In the genomic region with DNA sequence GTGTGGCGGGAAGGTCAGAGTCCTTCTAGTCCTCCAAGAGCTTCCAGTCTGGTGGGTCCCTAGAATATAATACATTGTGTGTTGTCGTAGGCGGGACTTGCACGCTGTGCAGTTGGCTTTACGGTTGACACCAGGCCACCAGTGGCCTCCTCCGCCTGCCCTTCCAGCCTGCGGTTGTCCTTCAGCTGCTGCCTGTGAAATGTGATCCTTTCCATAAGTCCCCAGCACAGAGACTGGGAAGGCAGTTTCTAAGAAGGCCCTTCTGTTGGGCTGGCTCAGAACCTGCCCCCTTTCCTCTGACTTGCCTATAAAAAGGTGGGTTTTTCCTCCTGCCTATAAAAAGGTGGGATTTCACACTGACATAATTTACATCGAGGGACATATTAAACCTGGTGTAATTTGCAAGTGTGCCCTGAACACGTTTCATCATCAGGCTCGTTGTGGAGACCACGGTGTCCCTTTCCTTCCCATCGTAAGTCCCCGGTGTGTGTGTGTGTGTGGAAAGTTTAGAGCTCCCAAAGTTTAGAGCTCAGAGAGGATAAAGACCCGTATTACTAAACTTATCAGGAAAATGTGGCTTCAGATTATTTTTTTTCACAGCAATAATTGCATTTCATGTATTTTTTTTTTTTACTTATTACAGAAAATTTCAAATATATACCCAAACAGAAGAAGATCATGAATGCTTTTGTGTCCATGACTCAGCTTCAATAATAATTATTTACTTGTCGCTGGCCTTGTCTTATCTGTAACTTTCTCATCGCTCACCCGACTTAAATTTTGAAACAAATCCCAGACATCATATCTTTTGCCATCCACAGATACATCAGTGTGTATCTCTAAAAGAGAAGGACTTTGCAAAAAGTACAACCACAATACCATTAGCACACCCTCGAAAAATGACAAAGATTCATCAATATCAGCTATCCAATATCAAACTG, we compare ENCODE assay signal across 14 cellular contexts. TPM values are rescaled to one million over a fixed set of nuclear protein-coding genes. Genes with fewer than 3 reads are reported as not detected.
DNase-seq lines count a peak whose midpoint lies in the region; ATAC-seq and TF ChIP-seq lines count a peak whose summit lies in the region.
"Had no signal": no experiment of that assay in that cellular context is flagged by ENCODE, and none has a peak within 500 bp of the region (broad histone marks: within the 10 kb centered on the region; RNA-seq: fewer than 3 reads in every experiment).

No MANE protein-coding gene starts in this region.

- peaks cover 3% of the 10 kb centered on the region for H3K4me1 ChIP-seq in mucosa of descending colon (ENCODE audit: low read depth)
- peaks cover 0 to 30% (median 14%) of the 10 kb centered on the region in 3 donors for H3K4me1 ChIP-seq in esophagus squamous epithelium

- ATAC-seq in Right ventricle myocardium superior (ENCODE audit: poor library complexity) (peak; percentile 78), mucosa of descending colon (no peak), GM18873 (IDR thresholded peaks at IDR 0.05; ENCODE audit: low FRiP score, unreplicated experiment) (no peak)
- ATAC-seq: GM12878 had no signal

- H3K27me3 ChIP-seq in esophagus squamous epithelium: no peaks in the 10 kb centered on the region

- TF ChIP-seq POLR2A in esophagus squamous epithelium (IDR thresholded peaks at IDR 0.05): no peak

- no peak overlapping the region for H3K4me3 Mint-ChIP-seq in progenitor cell of endocrine pancreas (ENCODE audit: low read depth)

- H3K27me3 Mint-ChIP-seq in progenitor cell of endocrine pancreas: no peaks in the 10 kb centered on the region

- H3K27ac Mint-ChIP-seq in progenitor cell of endocrine pancreas: peak overlapping the region; percentile 52

- 79 to 88% methylated on average over 15 to 18 of the region's 18 CpGs for WGBS in esophagus squamous epithelium, 2 donors

- H3K36me3 ChIP-seq in mucosa of descending colon (ENCODE audit: low read depth) (no peaks in the 10 kb centered on the region), esophagus squamous epithelium (no peaks in the 10 kb centered on the region)
- H3K36me3 ChIP-seq: thoracic aorta had no signal

- peaks cover 35% of the 10 kb centered on the region for H3K4me1 Mint-ChIP-seq in progenitor cell of endocrine pancreas (ENCODE audit: low read depth)

- peak; percentile 46 for DNase-seq in NCI-H2171 treated with DMSO at 0.1 percent for 48 hours (lab: John Stamatoyannopoulos, UW)
- no peak for DNase-seq in NCI-H2171 (lab: John Stamatoyannopoulos, UW)
- DNase-seq in NCI-H526 (lab: John Stamatoyannopoulos, UW): peak; percentile 93 to 97
- peak; percentile 57 for DNase-seq in Right ventricle myocardium superior
- no peak for DNase-seq in progenitor cell of endocrine pancreas (ENCODE audit: low spot score, unreplicated experiment)
- no peak for DNase-seq in mucosa of descending colon
- no peak for DNase-seq in esophagus squamous epithelium (lab: John Stamatoyannopoulos, UW)
- DNase-seq: 8988T; activated CD4-positive, CD25-positive, alpha-beta regulatory T cell; activated T-cell treated with anti-CD3 and anti-CD28 coated beads, Interleukin-2, amount 50 U/mL, for 48 hours; NCI-H146 had no signal

- peaks cover 3% of the 10 kb centered on the region for H3K36me3 Mint-ChIP-seq in progenitor cell of endocrine pancreas (ENCODE audit: insufficient read depth)

- intact Hi-C loops in Right ventricle myocardium superior (cut with DNase I): no loop called here
- intact Hi-C loops in mucosa of descending colon (cut with DNase I, micrococcal nuclease): no loop called here
- intact Hi-C loops in esophagus squamous epithelium (cut with DNase I): no loop called here

- H3K27ac ChIP-seq in esophagus squamous epithelium: no peak overlapping the region
- H3K27ac ChIP-seq: thoracic aorta had no signal

- no peaks in the 10 kb centered on the region for H3K9me3 Mint-ChIP-seq in progenitor cell of endocrine pancreas (ENCODE audit: low read depth)

- TF ChIP-seq CTCF in progenitor cell of endocrine pancreas (IDR thresholded peaks at IDR 0.05; ENCODE audit: unreplicated experiment) (no peak), mucosa of descending colon (IDR thresholded peaks at IDR 0.05) (no peak), esophagus squamous epithelium (IDR thresholded peaks at IDR 0.05) (no peak)

- H3K9me3 ChIP-seq in mucosa of descending colon (no peaks in the 10 kb centered on the region), esophagus squamous epithelium (no peaks in the 10 kb centered on the region)
- H3K9me3 ChIP-seq: thoracic aorta had no signal

- H3K4me3 ChIP-seq in mucosa of descending colon (no peak overlapping the region), esophagus squamous epithelium (no peak overlapping the region)
- H3K4me3 ChIP-seq: GM12878, thoracic aorta had no signal

RNA-seq across cellular contexts. Expression of gene CUX1, which starts 45.1 kb away (rescaled TPM):
- total RNA-seq in Right ventricle myocardium superior: 97.4 TPM
- 98.4 and 103 TPM in 2 replicates for total RNA-seq in progenitor cell of endocrine pancreas
- total RNA-seq in mucosa of descending colon: 100 to 1,000 TPM in 2 of 3 donors, 10 to 100 TPM in 1; 85.2 to 167 (median 120) TPM
- total RNA-seq in esophagus squamous epithelium: 10 to 100 TPM; 40.0 to 55.9 (median 47.3) TPM

Comparison
In these comparisons a context has a peak if more than half of its experiments do, and no peak if none do; other contexts are left out.
1. DNase-seq: peak in NCI-H2171 treated with DMSO at 0.1 percent for 48 hours (single experiment), NCI-H526 (2 of 2) and Right ventricle myocardium superior (single experiment); none in NCI-H2171 (single experiment), progenitor cell of endocrine pancreas (single experiment), mucosa of descending colon (0 of 3) and esophagus squamous epithelium (single experiment).